Comparison of ENCODE assay signal across 2 cellular contexts in genomic region chr3:167172377-167172776, GRCh38.
TF ChIP-seq lines count a peak whose summit lies in the region.

No MANE protein-coding gene starts in this region.

TF ChIP-seq in liver, 16 proteins besides CTCF, POLR2A, EP300 and RAD21:
- TF ChIP-seq HNF4A (conservative IDR thresholded peaks at IDR 0.05) = peak; percentile 43 to 53
- TF ChIP-seq, protein P1, sequence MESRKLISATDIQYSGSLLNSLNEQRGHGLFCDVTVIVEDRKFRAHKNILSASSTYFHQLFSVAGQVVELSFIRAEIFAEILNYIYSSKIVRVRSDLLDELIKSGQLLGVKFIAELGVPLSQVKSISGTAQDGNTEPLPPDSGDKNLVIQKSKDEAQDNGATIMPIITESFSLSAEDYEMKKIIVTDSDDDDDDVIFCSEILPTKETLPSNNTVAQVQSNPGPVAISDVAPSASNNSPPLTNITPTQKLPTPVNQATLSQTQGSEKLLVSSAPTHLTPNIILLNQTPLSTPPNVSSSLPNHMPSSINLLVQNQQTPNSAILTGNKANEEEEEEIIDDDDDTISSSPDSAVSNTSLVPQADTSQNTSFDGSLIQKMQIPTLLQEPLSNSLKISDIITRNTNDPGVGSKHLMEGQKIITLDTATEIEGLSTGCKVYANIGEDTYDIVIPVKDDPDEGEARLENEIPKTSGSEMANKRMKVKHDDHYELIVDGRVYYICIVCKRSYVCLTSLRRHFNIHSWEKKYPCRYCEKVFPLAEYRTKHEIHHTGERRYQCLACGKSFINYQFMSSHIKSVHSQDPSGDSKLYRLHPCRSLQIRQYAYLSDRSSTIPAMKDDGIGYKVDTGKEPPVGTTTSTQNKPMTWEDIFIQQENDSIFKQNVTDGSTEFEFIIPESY (IDR thresholded peaks at IDR 0.05) = no peak

TF ChIP-seq in HepG2, 621 proteins besides CTCF, POLR2A, EP300 and RAD21:
- no peak for TF ChIP-seq MED1 (CRISPR knock-in tag; IDR thresholded peaks at IDR 0.05)
- no peak for TF ChIP-seq ZNF354B (CRISPR knock-in tag; IDR thresholded peaks at IDR 0.05)
- no peak for TF ChIP-seq LBX2 (CRISPR knock-in tag; IDR thresholded peaks at IDR 0.05; ENCODE audit: borderline replicate concordance)
- no peak for TF ChIP-seq KAT2B (IDR thresholded peaks at IDR 0.05; ENCODE audit: borderline replicate concordance, low read depth, low read length)
- no peak for TF ChIP-seq RXRB (CRISPR knock-in tag; IDR thresholded peaks at IDR 0.05; ENCODE audit: borderline replicate concordance)
- TF ChIP-seq ZSCAN30 (CRISPR knock-in tag; IDR thresholded peaks at IDR 0.05) = no peak
- no peak for TF ChIP-seq CEBPB (IDR thresholded peaks at IDR 0.05; ENCODE audit: borderline replicate concordance, low read depth, low read length)
- TF ChIP-seq KMT2B (CRISPR knock-in tag; IDR thresholded peaks at IDR 0.05) = no peak
- TF ChIP-seq MED13 (CRISPR knock-in tag; IDR thresholded peaks at IDR 0.05) = no peak
- no peak for TF ChIP-seq ZNF678 (CRISPR knock-in tag; IDR thresholded peaks at IDR 0.05)
- TF ChIP-seq, protein P2, sequence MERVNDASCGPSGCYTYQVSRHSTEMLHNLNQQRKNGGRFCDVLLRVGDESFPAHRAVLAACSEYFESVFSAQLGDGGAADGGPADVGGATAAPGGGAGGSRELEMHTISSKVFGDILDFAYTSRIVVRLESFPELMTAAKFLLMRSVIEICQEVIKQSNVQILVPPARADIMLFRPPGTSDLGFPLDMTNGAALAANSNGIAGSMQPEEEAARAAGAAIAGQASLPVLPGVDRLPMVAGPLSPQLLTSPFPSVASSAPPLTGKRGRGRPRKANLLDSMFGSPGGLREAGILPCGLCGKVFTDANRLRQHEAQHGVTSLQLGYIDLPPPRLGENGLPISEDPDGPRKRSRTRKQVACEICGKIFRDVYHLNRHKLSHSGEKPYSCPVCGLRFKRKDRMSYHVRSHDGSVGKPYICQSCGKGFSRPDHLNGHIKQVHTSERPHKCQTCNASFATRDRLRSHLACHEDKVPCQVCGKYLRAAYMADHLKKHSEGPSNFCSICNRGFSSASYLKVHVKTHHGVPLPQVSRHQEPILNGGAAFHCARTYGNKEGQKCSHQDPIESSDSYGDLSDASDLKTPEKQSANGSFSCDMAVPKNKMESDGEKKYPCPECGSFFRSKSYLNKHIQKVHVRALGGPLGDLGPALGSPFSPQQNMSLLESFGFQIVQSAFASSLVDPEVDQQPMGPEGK (CRISPR knock-in tag; IDR thresholded peaks at IDR 0.05) = no peak
- TF ChIP-seq, protein P3, sequence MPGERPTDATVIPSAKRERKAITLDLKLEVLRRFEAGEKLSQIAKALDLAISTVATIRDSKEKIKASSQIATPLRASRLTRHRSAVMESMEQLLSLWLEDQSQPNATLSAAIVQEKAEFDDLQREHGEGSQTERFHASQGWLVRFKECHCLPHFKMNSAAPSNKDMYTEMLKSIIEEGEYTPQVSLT (CRISPR knock-in tag; IDR thresholded peaks at IDR 0.05; ENCODE audit: borderline replicate concordance, low read depth) = no peak
TF ChIP-seq in HepG2: peak in this region for 0.
